In genomic region chr12:7439579-7440505, GRCh38 we compare ENCODE assay signal across 8 cellular contexts.
A peak's percentile ranks its signal among the peaks of the same experiment; 100 is the strongest.
DNase-seq lines count a peak whose midpoint lies in the region; ATAC-seq and TF ChIP-seq lines count a peak whose summit lies in the region.

No MANE protein-coding gene starts in this region.

- peaks cover 6% of the 10 kb centered on the region for H3K4me1 Mint-ChIP-seq in activated T-cell treated with anti-CD3 and anti-CD28 coated beads, Interleukin-2, amount 50 U/mL, for 24 hours (ENCODE audit: low read depth)

- H3K36me3 ChIP-seq in parathyroid adenoma (ENCODE audit: control insufficient read depth, insufficient read depth, low read length) (no peaks in the 10 kb centered on the region), HAP-1 (replicated peaks) (no peaks in the 10 kb centered on the region)

- ATAC-seq in GM18870 (IDR thresholded peaks at IDR 0.05; ENCODE audit: unreplicated experiment) (no peak), HG02798 (IDR thresholded peaks at IDR 0.05; ENCODE audit: poor library complexity, unreplicated experiment) (no peak)

- DNase-seq in NCI-H146 (lab: John Stamatoyannopoulos, UW) (peak; percentile 70), foreskin fibroblast (peak; percentile 52 to 77), HAP-1 (ENCODE audit: low spot score in 2 of 2) (no peak), NCI-H1105 (lab: John Stamatoyannopoulos, UW) (no peak)
- peak; percentile 76 for DNase-seq in activated T-cell treated with anti-CD3 and anti-CD28 coated beads, Interleukin-2, amount 50 U/mL, for 24 hours

- H2AFZ ChIP-seq in parathyroid adenoma = peak overlapping the region; percentile 56

- peak overlapping the region; percentile 55 for H3K4me2 ChIP-seq in parathyroid adenoma (ENCODE audit: low read length)

- H3K27ac Mint-ChIP-seq in activated T-cell treated with anti-CD3 and anti-CD28 coated beads, Interleukin-2, amount 50 U/mL, for 24 hours = peak overlapping the region; percentile 41

- no peak overlapping the region for H3K9ac ChIP-seq in parathyroid adenoma

- no peaks in the 10 kb centered on the region for H3K79me2 ChIP-seq in parathyroid adenoma

- H3K27ac ChIP-seq in parathyroid adenoma = no peak overlapping the region

- peaks cover 3% of the 10 kb centered on the region for H3K36me3 Mint-ChIP-seq in activated T-cell treated with anti-CD3 and anti-CD28 coated beads, Interleukin-2, amount 50 U/mL, for 24 hours (ENCODE audit: low read depth)

- peak overlapping the region; percentile 72 for H3K4me3 Mint-ChIP-seq in activated T-cell treated with anti-CD3 and anti-CD28 coated beads, Interleukin-2, amount 50 U/mL, for 24 hours

- H3K27me3 ChIP-seq in parathyroid adenoma (ENCODE audit: control insufficient read depth, insufficient read depth, low read length) = no peaks in the 10 kb centered on the region
- H3K27me3 ChIP-seq in HAP-1 (ENCODE audit: low read depth) = peaks cover 5% of the 10 kb centered on the region

- H3K4me3 ChIP-seq in foreskin fibroblast (ENCODE audit: low read depth in 1 of 2, low read length in 2 of 2) (peak overlapping the region; percentile 49 to 58), parathyroid adenoma (ENCODE audit: low read depth, low read length) (peak overlapping the region; percentile 46), HAP-1 (no peak overlapping the region)

- H3K4me1 ChIP-seq in parathyroid adenoma (no peaks in the 10 kb centered on the region), HAP-1 (no peaks in the 10 kb centered on the region)

- H3K9me3 ChIP-seq in parathyroid adenoma (ENCODE audit: control insufficient read depth, low read length) (no peaks in the 10 kb centered on the region), HAP-1 (no peaks in the 10 kb centered on the region)

- in situ Hi-C loops in HAP-1 (cut with MboI; ENCODE audit: low sequenced_read_pairs) = no loop called here

- peaks cover 34% of the 10 kb centered on the region for H3K27me3 Mint-ChIP-seq in activated T-cell treated with anti-CD3 and anti-CD28 coated beads, Interleukin-2, amount 50 U/mL, for 24 hours

- H3K9me3 Mint-ChIP-seq in activated T-cell treated with anti-CD3 and anti-CD28 coated beads, Interleukin-2, amount 50 U/mL, for 24 hours = no peaks in the 10 kb centered on the region

- TF ChIP-seq CTCF in foreskin fibroblast (IDR thresholded peaks at IDR 0.05; ENCODE audit: low read depth, low read length) (no peak), parathyroid adenoma (IDR thresholded peaks at IDR 0.05) (no peak)

Comparison
In these comparisons a context has a peak if more than half of its experiments do, and no peak if none do; other contexts are left out.
1. DNase-seq: peak in NCI-H146 (single experiment), activated T-cell treated with anti-CD3 and anti-CD28 coated beads, Interleukin-2, amount 50 U/mL, for 24 hours (single experiment) and foreskin fibroblast (2 of 2); none in HAP-1 (0 of 2) and NCI-H1105 (single experiment).